7 cellular contexts compared by ENCODE assay signal in the genomic region with DNA sequence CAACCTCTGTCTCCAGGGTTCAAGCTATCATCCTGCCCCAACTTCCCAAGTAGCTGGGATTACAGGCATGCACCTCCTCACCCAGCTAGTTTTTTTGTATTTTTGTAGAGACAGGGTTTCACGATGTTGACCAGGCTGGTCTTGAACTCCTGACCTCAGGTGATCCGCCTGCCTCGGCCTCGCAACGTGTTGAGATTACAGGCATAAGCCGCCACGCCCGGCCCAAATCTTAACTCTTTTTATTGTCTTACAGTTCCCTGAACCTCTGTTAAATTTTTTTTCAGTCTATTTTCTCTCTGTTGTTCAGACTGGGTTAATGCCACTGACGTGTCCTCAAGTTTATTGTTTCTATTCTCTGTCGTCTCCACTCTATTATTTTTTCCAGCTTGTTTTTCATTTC.
"Had no signal": no experiment of that assay in that cellular context is flagged by ENCODE, and none has a peak within 500 bp of the region (broad histone marks: within the 10 kb centered on the region; RNA-seq: fewer than 3 reads in every experiment).

No MANE protein-coding gene starts in this region.

- H3K4me3 Mint-ChIP-seq: H9, HFFc6 had no signal

- ATAC-seq: HCT116 had no signal

- H3K27ac ChIP-seq: GM23248 had no signal

- H2AFZ ChIP-seq: GM23248 had no signal

- H3K9me3 Mint-ChIP-seq: H9, HFFc6 had no signal

- H3K9ac ChIP-seq: GM23248 had no signal

- H3K27ac Mint-ChIP-seq: HFFc6 had no signal

- H3K4me3 ChIP-seq: GM23248 had no signal

- DNase-seq: GM23248, GOT3, H7, H9, HCEC 1CT, HFFc6 had no signal
